14 cellular contexts compared by ENCODE assay signal in genomic region chr14:22538671-22539228, GRCh38.
DNase-seq lines count a peak whose midpoint lies in the region; ATAC-seq lines count a peak whose summit lies in the region.
"Had no signal": no experiment of that assay in that cellular context is flagged by ENCODE, and none has a peak within 500 bp of the region (broad histone marks: within the 10 kb centered on the region; RNA-seq: fewer than 3 reads in every experiment).

No MANE protein-coding gene starts in this region.

- peak overlapping the region; percentile 86 for H3K4me3 Mint-ChIP-seq in activated T-cell treated with anti-CD3 and anti-CD28 coated beads, Interleukin-2, amount 50 U/mL, for 24 hours

- H3K4me3 ChIP-seq in effector memory CD4-positive, alpha-beta T cell (ENCODE audit: insufficient read depth, low read depth, low read length, poor library complexity, severe bottlenecking): peak overlapping the region; percentile 16
- H3K4me3 ChIP-seq in subcutaneous abdominal adipose tissue (ENCODE audit: low read depth in 1 of 5, low read length in 5 of 5): no peak overlapping the region
- H3K4me3 ChIP-seq: upper lobe of left lung had no signal

- H3K36me3 ChIP-seq in effector memory CD4-positive, alpha-beta T cell (ENCODE audit: control insufficient read depth, insufficient read depth, low read length): peaks cover 64% of the 10 kb centered on the region
- H3K36me3 ChIP-seq in subcutaneous abdominal adipose tissue (ENCODE audit: control insufficient read depth in 5 of 5, insufficient read depth in 5 of 5, low read length in 5 of 5): no peaks in the 10 kb centered on the region
- H3K36me3 ChIP-seq: upper lobe of left lung had no signal

- no peaks in the 10 kb centered on the region for H3K9me3 ChIP-seq in effector memory CD4-positive, alpha-beta T cell (ENCODE audit: control insufficient read depth, low read length)
- H3K9me3 ChIP-seq in subcutaneous abdominal adipose tissue (ENCODE audit: control insufficient read depth in 5 of 5, low read length in 5 of 5): no peaks in the 10 kb centered on the region
- H3K9me3 ChIP-seq: upper lobe of left lung had no signal

- H3K4me1 Mint-ChIP-seq in activated T-cell treated with anti-CD3 and anti-CD28 coated beads, Interleukin-2, amount 50 U/mL, for 24 hours (ENCODE audit: low read depth): peaks cover 94% of the 10 kb centered on the region

- no peaks in the 10 kb centered on the region for H3K9me3 Mint-ChIP-seq in activated T-cell treated with anti-CD3 and anti-CD28 coated beads, Interleukin-2, amount 50 U/mL, for 24 hours
- H3K9me3 Mint-ChIP-seq: brain had no signal

- peak overlapping the region; percentile 99 for H3K27ac ChIP-seq in effector memory CD4-positive, alpha-beta T cell (ENCODE audit: insufficient read depth, low read length, poor library complexity, severe bottlenecking)
- H3K27ac ChIP-seq in subcutaneous abdominal adipose tissue (ENCODE audit: low read depth, low read length): peak overlapping the region; percentile 73

- no peak overlapping the region for H3K9ac ChIP-seq in subcutaneous abdominal adipose tissue (ENCODE audit: low read length in 5 of 5)

- no peak for DNase-seq in activated T-cell treated with anti-CD3 and anti-CD28 coated beads, Interleukin-2, amount 50 U/mL, for 24 hours
- no peak for DNase-seq in activated T-cell treated with anti-CD3 and anti-CD28 coated beads for 4 hours
- DNase-seq in SIG-M5 treated with dmso at 0.1 percent for 504 hours (lab: John Stamatoyannopoulos, UW; ENCODE audit: unreplicated experiment): peak; percentile 86
- no peak for DNase-seq in effector memory CD4-positive, alpha-beta T cell
- no peak for DNase-seq in HuH-7.5 (ENCODE audit: low spot score)
- no peak for DNase-seq in iPS-NIHi11 (ENCODE audit: low spot score)
- DNase-seq: DMS79, glutamatergic neuron, GOT3, NCI-H226, upper lobe of left lung had no signal

- peaks cover 97% of the 10 kb centered on the region for H3K36me3 Mint-ChIP-seq in activated T-cell treated with anti-CD3 and anti-CD28 coated beads, Interleukin-2, amount 50 U/mL, for 24 hours (ENCODE audit: low read depth)
- H3K36me3 Mint-ChIP-seq: brain had no signal

- H3K4me1 ChIP-seq in effector memory CD4-positive, alpha-beta T cell (ENCODE audit: control insufficient read depth, insufficient read depth, low read length, poor library complexity, severe bottlenecking): peaks cover 95% of the 10 kb centered on the region
- H3K4me1 ChIP-seq in subcutaneous abdominal adipose tissue (ENCODE audit: control insufficient read depth in 5 of 5, insufficient read depth in 5 of 5, low read length in 5 of 5): peaks cover 0 to 30% (median 3%) of the 10 kb centered on the region in 5 donors

- no peaks in the 10 kb centered on the region for H3K27me3 ChIP-seq in effector memory CD4-positive, alpha-beta T cell (replicated peaks; ENCODE audit: control insufficient read depth, insufficient read depth, low read length, poor library complexity, severe bottlenecking)
- H3K27me3 ChIP-seq in subcutaneous abdominal adipose tissue (ENCODE audit: control insufficient read depth in 5 of 5, insufficient read depth in 4 of 5, low read length in 5 of 5): no peaks in the 10 kb centered on the region
- H3K27me3 ChIP-seq: upper lobe of left lung had no signal

- H3K27ac Mint-ChIP-seq in activated T-cell treated with anti-CD3 and anti-CD28 coated beads, Interleukin-2, amount 50 U/mL, for 24 hours: peak overlapping the region; percentile 97

- ATAC-seq in HG03342 (IDR thresholded peaks at IDR 0.05; ENCODE audit: unreplicated experiment): no peak

- no peaks in the 10 kb centered on the region for H3K27me3 Mint-ChIP-seq in activated T-cell treated with anti-CD3 and anti-CD28 coated beads, Interleukin-2, amount 50 U/mL, for 24 hours
